Comparison of ENCODE assay signal across 1 cellular context in genomic region chr5:94746731-94747124, GRCh38.
TF ChIP-seq lines count a peak whose summit lies in the region.

No MANE protein-coding gene starts in this region.

TF ChIP-seq in K562, 482 proteins besides CTCF, POLR2A, EP300 and RAD21 (continued from another document and continues in another):
- TF ChIP-seq BCLAF1 (IDR thresholded peaks at IDR 0.05; ENCODE audit: borderline replicate concordance in 1 of 2, control insufficient read depth in 1 of 2, low read depth in 2 of 2, low read length in 1 of 2) (no peak), RREB1 (CRISPR knock-in tag; IDR thresholded peaks at IDR 0.05) (no peak), MLX (CRISPR knock-in tag; conservative IDR thresholded peaks at IDR 0.05) (no peak), DLX4 (CRISPR knock-in tag; IDR thresholded peaks at IDR 0.05) (no peak), ZNF444 (CRISPR knock-in tag; IDR thresholded peaks at IDR 0.05) (no peak), HOXB6 (CRISPR knock-in tag; IDR thresholded peaks at IDR 0.05; ENCODE audit: borderline replicate concordance) (no peak), ZNF175 (CRISPR knock-in tag; IDR thresholded peaks at IDR 0.05; ENCODE audit: low read depth) (peak; percentile 55; the same call in 1 of the 2 replicates), PCBP1 (IDR thresholded peaks at IDR 0.05; ENCODE audit: low read depth, low read length, poor library complexity, severe bottlenecking) (no peak), IFI16 (CRISPR knock-in tag; IDR thresholded peaks at IDR 0.05) (no peak), ZNF431 (CRISPR knock-in tag; IDR thresholded peaks at IDR 0.05) (no peak), ATF4 (CRISPR knock-in tag; IDR thresholded peaks at IDR 0.05) (peak; percentile 73; the same call in 1 of the 2 replicates), THAP12 (CRISPR knock-in tag; IDR thresholded peaks at IDR 0.05) (no peak), ZNF778 (CRISPR knock-in tag; IDR thresholded peaks at IDR 0.05) (no peak), CHD2 (IDR thresholded peaks at IDR 0.05; ENCODE audit: low read depth, low read length) (no peak), ZNF75A (CRISPR knock-in tag; IDR thresholded peaks at IDR 0.05) (no peak), ZFX (CRISPR knock-in tag; IDR thresholded peaks at IDR 0.05) (no peak), ZNF512 (tag; IDR thresholded peaks at IDR 0.05) (no peak), PHF21A (IDR thresholded peaks at IDR 0.05; ENCODE audit: borderline replicate concordance, low read depth) (no peak), TEAD4 (IDR thresholded peaks at IDR 0.05; ENCODE audit: low read length) (no peak; the same call in 1 of the 2 replicates), TEAD4 (CRISPR knock-in tag; IDR thresholded peaks at IDR 0.05; ENCODE audit: borderline replicate concordance) (no peak), CCNT2 (IDR thresholded peaks at IDR 0.05; ENCODE audit: borderline replicate concordance, extremely low read depth, insufficient read length, low read depth, low read length) (no peak), ZC3H11A (IDR thresholded peaks at IDR 0.05; ENCODE audit: low read depth, low read length) (no peak), HMG20B (CRISPR knock-in tag; IDR thresholded peaks at IDR 0.05) (no peak), CHD4 (IDR thresholded peaks at IDR 0.05; ENCODE audit: insufficient read depth, insufficient replicate concordance, low read depth, low read length, poor library complexity, severe bottlenecking) (no peak), ADNP (tag; IDR thresholded peaks at IDR 0.05) (no peak), PHF20 (IDR thresholded peaks at IDR 0.05; ENCODE audit: partially characterized antibody) (no peak), HES1 (IDR thresholded peaks at IDR 0.05; ENCODE audit: low read depth) (no peak), ESRRA (IDR thresholded peaks at IDR 0.05; ENCODE audit: borderline replicate concordance, low read depth) (peak; percentile 92), FOXA1 (IDR thresholded peaks at IDR 0.05; ENCODE audit: borderline replicate concordance) (no peak), ZNF354B (CRISPR knock-in tag; IDR thresholded peaks at IDR 0.05) (no peak), EZH2 (IDR thresholded peaks at IDR 0.05; ENCODE audit: borderline replicate concordance, low read depth, low read length) (no peak), TFE3 (CRISPR knock-in tag; IDR thresholded peaks at IDR 0.05) (no peak), LCOR (CRISPR knock-in tag; IDR thresholded peaks at IDR 0.05) (no peak), ZBTB8A (IDR thresholded peaks at IDR 0.05; ENCODE audit: partially characterized antibody) (no peak), LEF1 (IDR thresholded peaks at IDR 0.05) (no peak), RNF219 (CRISPR knock-in tag; IDR thresholded peaks at IDR 0.05) (no peak), ZNF57 (CRISPR knock-in tag; IDR thresholded peaks at IDR 0.05) (no peak), SMAD4 (CRISPR knock-in tag; conservative IDR thresholded peaks at IDR 0.05) (no peak), CBFA2T3 (IDR thresholded peaks at IDR 0.05) (no peak), MCM2 (IDR thresholded peaks at IDR 0.05; ENCODE audit: low read depth) (no peak), ZFPM2 (CRISPR knock-in tag; IDR thresholded peaks at IDR 0.05) (no peak)
